Comparison of ENCODE assay signal across 23 cellular contexts in genomic region chr13:67267136-67267535, GRCh38.
"Had no signal": no experiment of that assay in that cellular context is flagged by ENCODE, and none has a peak within 500 bp of the region (broad histone marks: within the 10 kb centered on the region; RNA-seq: fewer than 3 reads in every experiment).

No MANE protein-coding gene starts in this region.

- H3K36me3 ChIP-seq: esophagus squamous epithelium, gastrocnemius medialis, pancreas, right lobe of liver, vagina had no signal

- ATAC-seq: activated CD4-positive, CD25-positive, alpha-beta regulatory T cell treated with anti-CD3 and anti-CD28 coated beads, Interleukin-2, amount 50 U/mL, for 24 hours; activated CD8-positive, alpha-beta T cell treated with anti-CD3 and anti-CD28 coated beads, Interleukin-2, amount 10 ng/mL, durations not matched to agents 7 days and 5 days; gastrocnemius medialis; left ventricle myocardium superior; natural killer cell; pancreas; right lobe of liver; stimulated activated effector memory CD8-positive, alpha-beta T cell treated with anti-CD3 and anti-CD28 coated beads, Interleukin-12 subunit alpha, Interleukin-12 subunit beta, amount 100 ng/mL, for 72 hours; stimulated activated naive CD8-positive, alpha-beta T cell treated with anti-CD3 and anti-CD28 coated beads, Interleukin-15, amount 100 ng/mL, for 72 hours; T-cell had no signal

- H3K27me3 ChIP-seq: esophagus squamous epithelium, gastrocnemius medialis, pancreas, right lobe of liver, vagina had no signal

- H3K9me3 ChIP-seq: esophagus squamous epithelium, gastrocnemius medialis, pancreas, right lobe of liver, vagina had no signal

- DNase-seq: activated CD4-positive, alpha-beta T cell treated with anti-CD3 and anti-CD28 coated beads, Interleukin-2, amount 10 ng/mL, durations not matched to agents 7 days and 5 days; activated CD8-positive, alpha-beta T cell treated with anti-CD3 and anti-CD28 coated beads, Interleukin-2, amount 10 ng/mL, durations not matched to agents 7 days and 5 days; activated gamma-delta T cell treated with Interleukin-2 at 50 U/mL for 16 hours; activated T-cell treated with anti-CD3 and anti-CD28 coated beads, Interleukin-2, amount 50 U/mL, for 1 hour; aorta; cerebellar nuclear complex; cortex of kidney; endodermal cell; esophagus squamous epithelium; gastrocnemius medialis; hypothalamus; left ventricle myocardium superior; mammary epithelial cell; natural killer cell; pancreas; right lobe of liver; small intestine; stimulated activated CD4-positive, alpha-beta T cell treated with anti-CD3 and anti-CD28 coated beads, Interleukin-2, amount 100 ng/mL, for 24 hours; stimulated activated naive CD8-positive, alpha-beta T cell treated with anti-CD3 and anti-CD28 coated beads, Interleukin-15, amount 100 ng/mL, for 72 hours; T-cell had no signal

- H3K4me3 ChIP-seq: esophagus squamous epithelium, gastrocnemius medialis, pancreas, right lobe of liver, vagina had no signal
